In genomic region chr1:171717080-171717479, GRCh38 we compare ENCODE assay signal across 23 cellular contexts. TPM values are rescaled to one million over a fixed set of nuclear protein-coding genes. Genes with fewer than 3 reads are reported as not detected.
DNase-seq lines count a peak whose midpoint lies in the region; ATAC-seq and TF ChIP-seq lines count a peak whose summit lies in the region.
"Had no signal": no experiment of that assay in that cellular context is flagged by ENCODE, and none has a peak within 500 bp of the region (broad histone marks: within the 10 kb centered on the region; RNA-seq: fewer than 3 reads in every experiment).

No MANE protein-coding gene starts in this region.

- H3K4me3 Mint-ChIP-seq in mesothelial cell of epicardium = no peak overlapping the region
- no peak overlapping the region for H3K4me3 Mint-ChIP-seq in activated CD4-positive, alpha-beta memory T cell treated with anti-CD3 and anti-CD28 coated beads, Interleukin-2, amount 10 ng/mL, durations not matched to agents 7 days and 5 days
- H3K4me3 Mint-ChIP-seq: activated B cell treated with CpG ODN at 0.5 μM for 24 hours; activated naive CD4-positive, alpha-beta T cell treated with anti-CD3 and anti-CD28 coated beads, Interleukin-2, amount 50 U/mL, for 24 hours; activated T-cell treated with anti-CD3 and anti-CD28 coated beads, Interleukin-2, amount 50 U/mL, for 72 hours; H9; T-cell had no signal

- H3K27ac ChIP-seq in RWPE2 (ENCODE audit: poor library complexity, severe bottlenecking) = no peak overlapping the region
- H3K27ac ChIP-seq: breast epithelium, KMS-11 had no signal

- POLR2A ChIA-PET in activated CD4-positive, alpha-beta memory T cell treated with anti-CD3 and anti-CD28 coated beads, Interleukin-2, amount 10 ng/mL, durations not matched to agents 7 days and 5 days (lab: Charles Lee) = interaction anchor here (0.8 to 1.3 kb wide), 2 partner anchors 56 to 232 kb away, joined by 3 to 4 read pairs; no protein-coding TSS in a partner anchor

- peaks cover 4% of the 10 kb centered on the region for H3K36me3 Mint-ChIP-seq in mesothelial cell of epicardium
- H3K36me3 Mint-ChIP-seq in activated CD4-positive, alpha-beta memory T cell treated with anti-CD3 and anti-CD28 coated beads, Interleukin-2, amount 10 ng/mL, durations not matched to agents 7 days and 5 days (ENCODE audit: low read depth) = peaks cover 11% of the 10 kb centered on the region

- no peak overlapping the region for H3K4me3 ChIP-seq in RWPE2 (ENCODE audit: severe bottlenecking)
- H3K4me3 ChIP-seq: breast epithelium, mucosa of descending colon, tibial nerve had no signal

- 0 out of 3 replicates have a peak, but pooled peaks have one; percentile 29 for ATAC-seq in RWPE2 (ENCODE audit: low read depth)
- peak; percentile 43 for ATAC-seq in esophagus mucosa
- ATAC-seq in HG02798 (IDR thresholded peaks at IDR 0.05; ENCODE audit: poor library complexity, unreplicated experiment) = no peak
- ATAC-seq: activated T-cell treated with anti-CD3 and anti-CD28 coated beads, Interleukin-2, amount 50 U/mL, for 72 hours; left lobe of liver; mucosa of descending colon; T-cell had no signal

- H3K9me3 ChIP-seq in RWPE2 (ENCODE audit: severe bottlenecking) = no peaks in the 10 kb centered on the region
- H3K9me3 ChIP-seq: breast epithelium, Caco-2, mucosa of descending colon had no signal

- peaks cover 15% of the 10 kb centered on the region for H3K4me1 Mint-ChIP-seq in mesothelial cell of epicardium
- peaks cover 3% of the 10 kb centered on the region for H3K4me1 Mint-ChIP-seq in activated CD4-positive, alpha-beta memory T cell treated with anti-CD3 and anti-CD28 coated beads, Interleukin-2, amount 10 ng/mL, durations not matched to agents 7 days and 5 days
- H3K4me1 Mint-ChIP-seq: activated B cell treated with CpG ODN at 0.5 μM for 24 hours, H9 had no signal

- DNase-seq in CMK (ENCODE audit: low read depth) (peak; percentile 18), RWPE2 (ENCODE audit: low spot score) (no peak), mesothelial cell of epicardium (ENCODE audit: low spot score in 2 of 2, unreplicated experiment in 2 of 2) (no peak), islet precursor cell (no peak), NCI-H2196 (lab: John Stamatoyannopoulos, UW; ENCODE audit: unreplicated experiment) (no peak)
- DNase-seq in activated CD4-positive, alpha-beta memory T cell treated with anti-CD3 and anti-CD28 coated beads, Interleukin-2, amount 10 ng/mL, durations not matched to agents 7 days and 5 days = no peak
- DNase-seq: activated B cell treated with CpG ODN at 0.5 μM for 24 hours; activated CD8-positive, alpha-beta memory T cell treated with anti-CD3 and anti-CD28 coated beads for 24 hours; activated T-cell treated with anti-CD3 and anti-CD28 coated beads, Interleukin-2, amount 50 U/mL, for 72 hours; Caco-2; H9; mucosa of descending colon; NCI-H1092; NCI-H2081; stimulated activated naive CD4-positive, alpha-beta T cell; T-cell had no signal

- CTCF ChIA-PET in activated CD4-positive, alpha-beta memory T cell treated with anti-CD3 and anti-CD28 coated beads, Interleukin-2, amount 10 ng/mL, durations not matched to agents 7 days and 5 days (lab: Charles Lee) = interaction anchor here (1.3 to 5.1 kb wide), 3 partner anchors 42 to 268 kb away, joined by 3 to 27 read pairs (median 4); no protein-coding TSS in a partner anchor

- TF ChIP-seq CTCF in RWPE2 (IDR thresholded peaks at IDR 0.05; ENCODE audit: poor library complexity, severe bottlenecking) (no peak), mesothelial cell of epicardium (IDR thresholded peaks at IDR 0.05; ENCODE audit: unreplicated experiment) (no peak)

- no peaks in the 10 kb centered on the region for H3K27me3 Mint-ChIP-seq in mesothelial cell of epicardium (ENCODE audit: low read depth)
- H3K27me3 Mint-ChIP-seq in activated CD4-positive, alpha-beta memory T cell treated with anti-CD3 and anti-CD28 coated beads, Interleukin-2, amount 10 ng/mL, durations not matched to agents 7 days and 5 days = no peaks in the 10 kb centered on the region
- H3K27me3 Mint-ChIP-seq: activated B cell treated with CpG ODN at 0.5 μM for 24 hours; activated naive CD4-positive, alpha-beta T cell treated with anti-CD3 and anti-CD28 coated beads, Interleukin-2, amount 50 U/mL, for 24 hours; T-cell had no signal

- no peaks in the 10 kb centered on the region; the same call in none of the 2 replicates for H3K36me3 ChIP-seq in RWPE2 (ENCODE audit: low read depth)
- H3K36me3 ChIP-seq: breast epithelium had no signal

- peaks cover 5% of the 10 kb centered on the region for H3K9me3 Mint-ChIP-seq in mesothelial cell of epicardium
- peaks cover 3% of the 10 kb centered on the region for H3K9me3 Mint-ChIP-seq in activated CD4-positive, alpha-beta memory T cell treated with anti-CD3 and anti-CD28 coated beads, Interleukin-2, amount 10 ng/mL, durations not matched to agents 7 days and 5 days
- H3K9me3 Mint-ChIP-seq: activated naive CD4-positive, alpha-beta T cell treated with anti-CD3 and anti-CD28 coated beads, Interleukin-2, amount 50 U/mL, for 24 hours; T-cell had no signal

- no peaks in the 10 kb centered on the region for H3K27me3 ChIP-seq in RWPE2 (ENCODE audit: insufficient read depth, poor library complexity, severe bottlenecking)
- H3K27me3 ChIP-seq: breast epithelium, tibial nerve had no signal

- peak overlapping the region; percentile 83 for H3K27ac Mint-ChIP-seq in mesothelial cell of epicardium
- H3K27ac Mint-ChIP-seq in activated CD4-positive, alpha-beta memory T cell treated with anti-CD3 and anti-CD28 coated beads, Interleukin-2, amount 10 ng/mL, durations not matched to agents 7 days and 5 days = no peak overlapping the region
- H3K27ac Mint-ChIP-seq: activated B cell treated with CpG ODN at 0.5 μM for 24 hours; activated naive CD4-positive, alpha-beta T cell treated with anti-CD3 and anti-CD28 coated beads, Interleukin-2, amount 50 U/mL, for 24 hours; activated T-cell treated with anti-CD3 and anti-CD28 coated beads, Interleukin-2, amount 50 U/mL, for 72 hours; H9; T-cell had no signal

- no peaks in the 10 kb centered on the region for H3K4me1 ChIP-seq in RWPE2 (ENCODE audit: insufficient read depth, poor library complexity, severe bottlenecking)
- H3K4me1 ChIP-seq: breast epithelium, Caco-2 had no signal

RNA-seq across cellular contexts. Expression of gene VAMP4, which starts 24.8 kb away (rescaled TPM):
- total RNA-seq in esophagus mucosa (8.6 TPM), mesothelial cell of epicardium (8.1 to 8.5 TPM (median 8.4 TPM) in 3 replicates)
- total RNA-seq in activated CD4-positive, alpha-beta memory T cell treated with anti-CD3 and anti-CD28 coated beads, Interleukin-2, amount 10 ng/mL, durations not matched to agents 7 days and 5 days = 10 to 100 TPM; 31.3 to 31.5 TPM
